Comparison of ENCODE assay signal across 14 cellular contexts in genomic region chr5:127014573-127014972, GRCh38. TPM values are rescaled to one million over a fixed set of nuclear protein-coding genes. Genes with fewer than 3 reads are reported as not detected.
DNase-seq lines count a peak whose midpoint lies in the region; ATAC-seq, FAIRE-seq and TF ChIP-seq lines count a peak whose summit lies in the region.
"Had no signal": no experiment of that assay in that cellular context is flagged by ENCODE, and none has a peak within 500 bp of the region (broad histone marks: within the 10 kb centered on the region; RNA-seq: fewer than 3 reads in every experiment).

No MANE protein-coding gene starts in this region.

- in situ Hi-C loops in G401 (cut with HindIII; ENCODE audit: low sequenced_read_pairs) = no loop called here

- peak; percentile 24 for DNase-seq in NAMALWA (ENCODE audit: low spot score)
- no peak for DNase-seq in pancreas
- no peak for DNase-seq in G401 (ENCODE audit: low spot score)
- no peak for DNase-seq in NCI-H1417 (lab: John Stamatoyannopoulos, UW)
- DNase-seq in HuH-7 (ENCODE audit: low spot score) = no peak
- DNase-seq: activated CD4-positive, alpha-beta memory T cell treated with anti-CD3 and anti-CD28 coated beads for 36 hours; activated naive CD4-positive, alpha-beta T cell treated with Interleukin-2 at 50 U/mL for 16 hours; GM23248; NCI-H1105; T-helper 1 cell had no signal

- no peaks in the 10 kb centered on the region for H3K4me1 ChIP-seq in pancreas

- H3K4me3 ChIP-seq in pancreas = no peak overlapping the region
- H3K4me3 ChIP-seq: cardiac muscle cell, GM23248, suprapubic skin had no signal

- no peak for TF ChIP-seq CTCF in pancreas (IDR thresholded peaks at IDR 0.05)

- intact Hi-C loops in pancreas (cut with DNase I) = no loop called here

- H3K27ac ChIP-seq in pancreas = no peak overlapping the region
- H3K27ac ChIP-seq: cardiac muscle cell, GM23248, suprapubic skin had no signal

- WGBS in pancreas, 2 donors = 87 to 88% methylated on average over 1 of the region's 1 CpG

- FAIRE-seq in pancreas (lab: Jason Lieb, UNC) = peak; percentile 75

- ATAC-seq in GM19043 (IDR thresholded peaks at IDR 0.05; ENCODE audit: low read depth, unreplicated experiment) = peak; percentile 36
- ATAC-seq in HG02973 (IDR thresholded peaks at IDR 0.05; ENCODE audit: unreplicated experiment) = peak; percentile 49
- ATAC-seq in pancreas = no peak

- no peaks in the 10 kb centered on the region for H3K9me3 ChIP-seq in pancreas
- H3K9me3 ChIP-seq: suprapubic skin had no signal

- no peaks in the 10 kb centered on the region for H3K27me3 ChIP-seq in pancreas
- H3K27me3 ChIP-seq: cardiac muscle cell, suprapubic skin had no signal

- no peaks in the 10 kb centered on the region for H3K36me3 ChIP-seq in pancreas
- H3K36me3 ChIP-seq: cardiac muscle cell, suprapubic skin had no signal

RNA-seq across cellular contexts. Expression of gene MARCHF3, which starts 15.8 kb away (rescaled TPM):
- total RNA-seq in pancreas = 1 to 10 TPM; 3.3 to 7.5 (median 3.9) TPM
- polyA plus RNA-seq in pancreas = 1 to 10 TPM; 2.8 to 4.9 TPM
- not detected in 2 replicates for total RNA-seq in G401 (2014; rRNA removed; shearing (Covaris generic))

RNA-seq across cellular contexts. Expression of gene C5orf63, which starts 58.7 kb away (rescaled TPM):
- 1 to 10 TPM; 1.6 to 8.8 (median 3.5) TPM for total RNA-seq in pancreas
- 1 to 10 TPM; 2.9 to 3.6 TPM for polyA plus RNA-seq in pancreas
- total RNA-seq in G401 (2014; rRNA removed; shearing (Covaris generic)) = not detected in 2 replicates

Comparison
In these comparisons a context has a peak if more than half of its experiments do, and no peak if none do; other contexts are left out.
1. ATAC-seq: peak in GM19043 (single experiment) and HG02973 (single experiment); none in pancreas (0 of 4).